Comparison of ENCODE assay signal across 1 cellular context in the genomic region with DNA sequence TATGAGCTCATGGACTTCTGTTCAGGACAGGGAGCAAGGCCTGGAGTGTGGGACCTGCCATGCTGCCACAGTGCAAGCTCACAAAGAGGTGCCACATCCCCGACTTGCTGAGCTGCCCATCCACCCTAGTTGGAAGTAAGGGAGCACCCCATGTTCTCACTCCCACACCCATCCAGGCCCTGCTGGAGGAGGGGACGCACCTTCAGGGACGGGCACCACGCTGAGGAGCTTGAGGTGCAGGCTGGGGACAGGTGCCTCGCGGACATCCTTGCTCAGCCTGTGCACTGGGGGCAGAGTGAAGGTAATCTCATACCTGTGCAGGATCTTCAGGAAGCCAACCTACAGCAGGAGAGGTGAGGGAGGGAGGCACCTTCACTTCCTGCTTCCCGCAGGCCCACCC.
TF ChIP-seq lines count a peak whose summit lies in the region.

No MANE protein-coding gene starts in this region.

TF ChIP-seq in HepG2, 621 proteins besides CTCF, POLR2A, EP300 and RAD21:
- peak; percentile 12 for TF ChIP-seq AGO2 (optimal IDR thresholded peaks at IDR 0.05; ENCODE audit: low read depth, low read length)
- TF ChIP-seq, protein P1, sequence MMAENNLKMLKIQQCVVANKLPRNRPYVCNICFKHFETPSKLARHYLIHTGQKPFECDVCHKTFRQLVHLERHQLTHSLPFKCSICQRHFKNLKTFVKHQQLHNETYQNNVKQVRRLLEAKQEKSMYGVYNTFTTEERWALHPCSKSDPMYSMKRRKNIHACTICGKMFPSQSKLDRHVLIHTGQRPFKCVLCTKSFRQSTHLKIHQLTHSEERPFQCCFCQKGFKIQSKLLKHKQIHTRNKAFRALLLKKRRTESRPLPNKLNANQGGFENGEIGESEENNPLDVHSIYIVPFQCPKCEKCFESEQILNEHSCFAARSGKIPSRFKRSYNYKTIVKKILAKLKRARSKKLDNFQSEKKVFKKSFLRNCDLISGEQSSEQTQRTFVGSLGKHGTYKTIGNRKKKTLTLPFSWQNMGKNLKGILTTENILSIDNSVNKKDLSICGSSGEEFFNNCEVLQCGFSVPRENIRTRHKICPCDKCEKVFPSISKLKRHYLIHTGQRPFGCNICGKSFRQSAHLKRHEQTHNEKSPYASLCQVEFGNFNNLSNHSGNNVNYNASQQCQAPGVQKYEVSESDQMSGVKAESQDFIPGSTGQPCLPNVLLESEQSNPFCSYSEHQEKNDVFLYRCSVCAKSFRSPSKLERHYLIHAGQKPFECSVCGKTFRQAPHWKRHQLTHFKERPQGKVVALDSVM (CRISPR knock-in tag; IDR thresholded peaks at IDR 0.05): no peak
